ENCODE assay signal across 13 cellular contexts in the genomic region with DNA sequence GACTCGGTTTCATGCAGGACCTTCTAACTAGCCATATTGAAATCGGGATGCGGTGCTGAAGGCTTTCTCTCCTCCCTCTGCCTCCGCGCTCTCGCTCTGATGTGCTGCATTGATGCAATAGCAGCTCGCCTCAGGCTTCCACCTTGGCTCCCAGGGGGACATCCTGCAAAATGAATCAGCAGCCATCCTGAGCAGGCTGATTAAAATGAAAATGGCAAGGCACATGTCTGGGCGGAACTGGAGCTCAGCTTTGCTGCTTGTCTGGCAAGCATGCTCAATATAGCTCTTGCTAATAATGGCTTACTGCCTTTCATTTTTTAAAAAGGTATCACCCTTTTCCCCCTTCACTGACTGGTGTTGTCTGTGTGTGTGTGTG.
DNase-seq lines count a peak whose midpoint lies in the region; ATAC-seq lines count a peak whose summit lies in the region.
"Had no signal": no experiment of that assay in that cellular context is flagged by ENCODE, and none has a peak within 500 bp of the region (broad histone marks: within the 10 kb centered on the region; RNA-seq: fewer than 3 reads in every experiment).

No MANE protein-coding gene starts in this region.

- ATAC-seq in HG03521 (IDR thresholded peaks at IDR 0.05; ENCODE audit: unreplicated experiment): no peak
- ATAC-seq: left lobe of liver had no signal

- DNase-seq in D341Med (ENCODE audit: low spot score) (peak; percentile 70), NCI-H2081 (lab: John Stamatoyannopoulos, UW) (peak; percentile 90 to 95), NCI-H82 treated with DMSO at 0.1 percent for 48 hours (lab: John Stamatoyannopoulos, UW; ENCODE audit: unreplicated experiment) (peak; percentile 23), iPS DF 19.7 (ENCODE audit: low read depth, low spot score) (peak; percentile 47), NCI-H1105 (lab: John Stamatoyannopoulos, UW) (no peak)
- DNase-seq in activated naive CD4-positive, alpha-beta T cell treated with anti-CD3 and anti-CD28 coated beads, Interleukin-2, amount 50 U/mL, for 16 hours: no peak
- no peak for DNase-seq in activated CD8-positive, alpha-beta memory T cell treated with anti-CD3 and anti-CD28 coated beads for 24 hours
- DNase-seq: activated naive CD8-positive, alpha-beta T cell treated with anti-CD3 and anti-CD28 coated beads for 36 hours; colonic mucosa; EL; PC-9 had no signal

Comparison
In these comparisons a context has a peak if more than half of its experiments do, and no peak if none do; other contexts are left out.
1. DNase-seq: peak in D341Med (single experiment), NCI-H2081 (2 of 2), NCI-H82 treated with DMSO at 0.1 percent for 48 hours (single experiment) and iPS DF 19.7 (single experiment); none in NCI-H1105 (single experiment), activated naive CD4-positive, alpha-beta T cell treated with anti-CD3 and anti-CD28 coated beads, Interleukin-2, amount 50 U/mL, for 16 hours (single experiment) and activated CD8-positive, alpha-beta memory T cell treated with anti-CD3 and anti-CD28 coated beads for 24 hours (single experiment).